1 cellular context compared by ENCODE assay signal in genomic region chr1:14853518-14853917, GRCh38.
TF ChIP-seq lines count a peak whose summit lies in the region.

No MANE protein-coding gene starts in this region.

TF ChIP-seq in IMR-90, 13 proteins besides CTCF, POLR2A, EP300 and RAD21 (continued from another document):
- TF ChIP-seq SMC3 (IDR thresholded peaks at IDR 0.05; ENCODE audit: low read depth, low read length) (no peak), BHLHE40 (IDR thresholded peaks at IDR 0.05; ENCODE audit: low read depth, low read length) (no peak), FOS (IDR thresholded peaks at IDR 0.05; ENCODE audit: low read depth, low read length) (no peak), MXI1 (IDR thresholded peaks at IDR 0.05; ENCODE audit: borderline replicate concordance, low read depth, low read length) (no peak)
